ENCODE assay signal across 23 cellular contexts in the genomic region with DNA sequence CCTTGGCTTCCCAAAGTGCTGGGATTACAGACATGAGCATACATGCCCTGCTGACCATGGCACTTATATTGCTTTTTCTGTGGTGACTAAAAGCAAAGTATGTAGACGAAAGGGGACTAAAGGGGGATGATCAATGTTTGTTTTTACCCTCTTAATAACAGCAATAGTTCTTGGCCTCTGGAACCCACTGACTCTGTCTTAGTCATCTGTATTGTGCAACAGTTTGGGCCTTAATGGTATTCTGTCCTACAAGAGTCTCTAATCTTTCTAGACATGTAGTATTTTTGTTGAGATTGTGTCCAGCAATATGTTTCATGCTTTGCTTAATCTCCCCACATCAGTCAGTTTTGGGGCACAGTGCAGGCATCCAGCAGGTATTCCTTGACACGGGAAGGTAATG.
DNase-seq lines count a peak whose midpoint lies in the region; ATAC-seq and TF ChIP-seq lines count a peak whose summit lies in the region.
"Had no signal": no experiment of that assay in that cellular context is flagged by ENCODE, and none has a peak within 500 bp of the region (broad histone marks: within the 10 kb centered on the region; RNA-seq: fewer than 3 reads in every experiment).

No MANE protein-coding gene starts in this region.

- TF ChIP-seq CTCF in brain microvascular endothelial cell (IDR thresholded peaks at IDR 0.05; ENCODE audit: low read depth, low read length, missing control alignments) (no peak), foreskin keratinocyte (conservative IDR thresholded peaks at IDR 0.05) (no peak), tibial artery (IDR thresholded peaks at IDR 0.05) (no peak)

- in situ Hi-C loops in brain microvascular endothelial cell (cut with HindIII; ENCODE audit: low pct_ligation_motif_present, low sequenced_read_pairs): no loop called here

- H3K4me1 ChIP-seq in foreskin keratinocyte (no peaks in the 10 kb centered on the region), tibial artery (no peaks in the 10 kb centered on the region)
- H3K4me1 ChIP-seq: heart left ventricle, vagina had no signal

- peak; percentile 41 for ATAC-seq in foreskin keratinocyte
- ATAC-seq in stimulated activated naive CD8-positive, alpha-beta T cell treated with anti-CD3 and anti-CD28 coated beads, Interleukin-15, Interleukin-2, amounts not matched to agents 100 U/mL and 50 U/mL, for 24 hours: no peak
- ATAC-seq: activated CD8-positive, alpha-beta T cell treated with anti-CD3 and anti-CD28 coated beads, Interleukin-2, amount 10 ng/mL, durations not matched to agents 7 days and 5 days; GM12878; heart left ventricle; right cardiac atrium had no signal

- H3K27me3 ChIP-seq in MG63: no peaks in the 10 kb centered on the region
- no peaks in the 10 kb centered on the region for H3K27me3 ChIP-seq in brain microvascular endothelial cell (replicated peaks)
- H3K27me3 ChIP-seq in foreskin keratinocyte: no peaks in the 10 kb centered on the region
- no peaks in the 10 kb centered on the region for H3K27me3 ChIP-seq in tibial artery
- H3K27me3 ChIP-seq: heart left ventricle, vagina had no signal

- peak; percentile 45 for DNase-seq in EH (ENCODE audit: low read depth)
- peak; percentile 9 for DNase-seq in MG63
- DNase-seq in brain microvascular endothelial cell: peak; percentile 34
- peak; percentile 59 to 71 for DNase-seq in foreskin keratinocyte
- DNase-seq in stimulated activated naive CD8-positive, alpha-beta T cell treated with anti-CD3 and anti-CD28 coated beads, Interleukin-15, Interleukin-2, amounts not matched to agents 100 U/mL and 50 U/mL, for 24 hours: no peak
- DNase-seq in H4 (ENCODE audit: low spot score): no peak
- no peak for DNase-seq in NAMALWA (ENCODE audit: low spot score)
- no peak for DNase-seq in tibial artery
- DNase-seq: activated CD8-positive, alpha-beta T cell treated with anti-CD3 and anti-CD28 coated beads, Interleukin-2, amount 10 ng/mL, durations not matched to agents 7 days and 5 days; activated naive CD4-positive, alpha-beta T cell; activated T-cell treated with anti-CD3 and anti-CD28 coated beads, Interleukin-2, amount 50 U/mL, for 1 hour; amygdala; CD4-positive, CD25-positive, alpha-beta regulatory T cell; DMS 273 treated with DMSO at 0.1 percent for 48 hours; heart left ventricle; immature natural killer cell; NCI-H1105 treated with DMSO at 0.1 percent for 48 hours; NCI-H2107; NCI-H524 treated with DMSO at 0.1 percent for 48 hours; right cardiac atrium had no signal

- H3K36me3 ChIP-seq in MG63 (no peaks in the 10 kb centered on the region), brain microvascular endothelial cell (replicated peaks) (no peaks in the 10 kb centered on the region), tibial artery (no peaks in the 10 kb centered on the region)
- H3K36me3 ChIP-seq: heart left ventricle, vagina had no signal

- no peak overlapping the region for H3K27ac ChIP-seq in brain microvascular endothelial cell
- H3K27ac ChIP-seq in foreskin keratinocyte: no peak overlapping the region
- no peak overlapping the region for H3K27ac ChIP-seq in tibial artery
- H3K27ac ChIP-seq: heart left ventricle, HL-60, vagina had no signal

- no peak overlapping the region for H3K4me3 ChIP-seq in MG63
- H3K4me3 ChIP-seq in brain microvascular endothelial cell (ENCODE audit: low read depth, low read length): no peak overlapping the region
- no peak overlapping the region for H3K4me3 ChIP-seq in tibial artery
- H3K4me3 ChIP-seq: GM12878, heart left ventricle, vagina had no signal

- H3K9me3 ChIP-seq in MG63 (no peaks in the 10 kb centered on the region; the same call in 1 of the 2 replicates), tibial artery (no peaks in the 10 kb centered on the region)
- H3K9me3 ChIP-seq: heart left ventricle, vagina had no signal

- intact Hi-C loops in tibial artery (cut with DNase I; ENCODE audit: low total_unique reads): no loop called here

Comparison
In these comparisons a context has a peak if more than half of its experiments do, and no peak if none do; other contexts are left out.
1. DNase-seq: peak in EH (single experiment), MG63 (single experiment), brain microvascular endothelial cell (single experiment) and foreskin keratinocyte (2 of 2); none in stimulated activated naive CD8-positive, alpha-beta T cell treated with anti-CD3 and anti-CD28 coated beads, Interleukin-15, Interleukin-2, amounts not matched to agents 100 U/mL and 50 U/mL, for 24 hours (single experiment), H4 (single experiment), NAMALWA (single experiment) and tibial artery (0 of 2).